ENCODE assay signal across 12 cellular contexts in the genomic region with DNA sequence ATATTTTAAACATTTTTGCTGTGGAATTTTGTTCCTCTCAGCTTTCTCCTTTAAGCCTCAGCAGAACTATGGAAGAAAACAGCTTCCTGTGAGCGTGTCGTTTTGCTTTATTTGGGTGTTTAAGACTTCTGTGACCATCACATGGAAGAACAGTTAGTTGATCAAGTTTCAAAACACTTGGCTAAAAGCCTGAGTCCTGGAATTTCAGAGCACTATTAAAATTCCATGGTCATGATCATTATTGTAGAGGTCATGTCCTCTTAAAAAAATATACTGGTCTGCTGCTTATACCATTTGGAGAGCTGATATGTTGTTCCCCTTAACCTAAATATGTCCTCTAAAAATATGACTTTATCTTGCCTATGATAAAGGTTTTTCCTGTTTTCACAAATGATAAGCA. TPM values are rescaled to one million over a fixed set of nuclear protein-coding genes. Genes with fewer than 3 reads are reported as not detected.
DNase-seq lines count a peak whose midpoint lies in the region; ATAC-seq and TF ChIP-seq lines count a peak whose summit lies in the region.
"Had no signal": no experiment of that assay in that cellular context is flagged by ENCODE, and none has a peak within 500 bp of the region (broad histone marks: within the 10 kb centered on the region; RNA-seq: fewer than 3 reads in every experiment).

No MANE protein-coding gene starts in this region.

- H3K27me3 Mint-ChIP-seq in activated CD8-positive, alpha-beta T cell treated with anti-CD3 and anti-CD28 coated beads, Interleukin-2, amount 10 ng/mL, durations not matched to agents 7 days and 5 days (ENCODE audit: low read depth), result no peaks in the 10 kb centered on the region
- H3K27me3 Mint-ChIP-seq: brain, IgD-negative memory B cell had no signal

- H3K9me3 ChIP-seq in RWPE2 (ENCODE audit: severe bottlenecking), result no peaks in the 10 kb centered on the region

- no peaks in the 10 kb centered on the region for H3K27me3 ChIP-seq in RWPE2 (ENCODE audit: insufficient read depth, poor library complexity, severe bottlenecking)
- H3K27me3 ChIP-seq: neural progenitor cell had no signal

- H3K27ac ChIP-seq in RWPE2 (ENCODE audit: poor library complexity, severe bottlenecking), result peak overlapping the region; percentile 33
- H3K27ac ChIP-seq: neural progenitor cell, SK-N-MC had no signal

- no peak overlapping the region for H3K27ac Mint-ChIP-seq in activated CD8-positive, alpha-beta T cell treated with anti-CD3 and anti-CD28 coated beads, Interleukin-2, amount 10 ng/mL, durations not matched to agents 7 days and 5 days
- H3K27ac Mint-ChIP-seq: brain, IgD-negative memory B cell, neural progenitor cell had no signal

- H3K4me1 Mint-ChIP-seq in activated CD8-positive, alpha-beta T cell treated with anti-CD3 and anti-CD28 coated beads, Interleukin-2, amount 10 ng/mL, durations not matched to agents 7 days and 5 days (ENCODE audit: low read depth), result peaks cover 4% of the 10 kb centered on the region
- H3K4me1 Mint-ChIP-seq: neural progenitor cell had no signal

- no peaks in the 10 kb centered on the region for H3K9me3 Mint-ChIP-seq in activated CD8-positive, alpha-beta T cell treated with anti-CD3 and anti-CD28 coated beads, Interleukin-2, amount 10 ng/mL, durations not matched to agents 7 days and 5 days (ENCODE audit: insufficient read depth)
- H3K9me3 Mint-ChIP-seq: brain, IgD-negative memory B cell, neural progenitor cell had no signal

- no peaks in the 10 kb centered on the region for H3K36me3 Mint-ChIP-seq in activated CD8-positive, alpha-beta T cell treated with anti-CD3 and anti-CD28 coated beads, Interleukin-2, amount 10 ng/mL, durations not matched to agents 7 days and 5 days (ENCODE audit: low read depth)
- H3K36me3 Mint-ChIP-seq: brain, neural progenitor cell had no signal

- H3K36me3 ChIP-seq in RWPE2 (ENCODE audit: low read depth), result no peaks in the 10 kb centered on the region
- H3K36me3 ChIP-seq: neural progenitor cell had no signal

- TF ChIP-seq CTCF in RWPE2 (IDR thresholded peaks at IDR 0.05; ENCODE audit: poor library complexity, severe bottlenecking), result no peak
- no peak for TF ChIP-seq CTCF in fibroblast of the aortic adventitia (IDR thresholded peaks at IDR 0.05; ENCODE audit: insufficient read depth, low read length)

- DNase-seq in GM04503 (ENCODE audit: low read depth) (peak; percentile 94), RWPE2 (ENCODE audit: low spot score) (no peak), fibroblast of the aortic adventitia (ENCODE audit: low read depth) (peak; percentile 95), skeletal muscle cell (ENCODE audit: low read depth) (peak; percentile 69), NCI-H2107 treated with DMSO at 0.1 percent for 48 hours (lab: John Stamatoyannopoulos, UW; ENCODE audit: unreplicated experiment) (no peak), NCI-H748 treated with DMSO at 0.1 percent for 48 hours (lab: John Stamatoyannopoulos, UW) (no peak)
- no peak for DNase-seq in activated CD8-positive, alpha-beta T cell treated with anti-CD3 and anti-CD28 coated beads, Interleukin-2, amount 10 ng/mL, durations not matched to agents 7 days and 5 days

- H3K4me3 ChIP-seq in RWPE2 (ENCODE audit: severe bottlenecking), result no peak overlapping the region
- no peak overlapping the region for H3K4me3 ChIP-seq in fibroblast of the aortic adventitia (ENCODE audit: low read depth, low read length)
- H3K4me3 ChIP-seq in skeletal muscle cell (ENCODE audit: low read depth, low read length), result no peak overlapping the region
- H3K4me3 ChIP-seq: neural progenitor cell, SK-N-MC had no signal

- peaks cover 16% of the 10 kb centered on the region for H3K4me1 ChIP-seq in RWPE2 (ENCODE audit: insufficient read depth, poor library complexity, severe bottlenecking)
- H3K4me1 ChIP-seq: neural progenitor cell had no signal

- CTCF ChIA-PET in activated CD8-positive, alpha-beta T cell treated with anti-CD3 and anti-CD28 coated beads, Interleukin-2, amount 10 ng/mL, durations not matched to agents 7 days and 5 days (lab: Charles Lee), result no interaction called here

- POLR2A ChIA-PET in activated CD8-positive, alpha-beta T cell treated with anti-CD3 and anti-CD28 coated beads, Interleukin-2, amount 10 ng/mL, durations not matched to agents 7 days and 5 days (lab: Charles Lee), result interaction anchor here (1.0 kb wide), 1 partner anchor 12 kb away, joined by 4 read pairs; a partner anchor contains a TSS

- no peak overlapping the region for H3K4me3 Mint-ChIP-seq in activated CD8-positive, alpha-beta T cell treated with anti-CD3 and anti-CD28 coated beads, Interleukin-2, amount 10 ng/mL, durations not matched to agents 7 days and 5 days
- H3K4me3 Mint-ChIP-seq: brain, IgD-negative memory B cell, neural progenitor cell had no signal

- ATAC-seq in RWPE2 (ENCODE audit: low read depth) (peak; percentile 91), GM21360 (IDR thresholded peaks at IDR 0.05; ENCODE audit: unreplicated experiment) (no peak)
- ATAC-seq in activated CD8-positive, alpha-beta T cell treated with anti-CD3 and anti-CD28 coated beads, Interleukin-2, amount 10 ng/mL, durations not matched to agents 7 days and 5 days, result no peak

RNA-seq across cellular contexts. Expression of a gene that starts 12.6 kb away (rescaled TPM):
- total RNA-seq in fibroblast of the aortic adventitia (ENCODE audit: low replicate concordance), result 20.4 and 29.7 TPM in 2 replicates
- 10 to 100 TPM; 39.1 to 44.6 TPM for total RNA-seq in activated CD8-positive, alpha-beta T cell treated with anti-CD3 and anti-CD28 coated beads, Interleukin-2, amount 10 ng/mL, durations not matched to agents 7 days and 5 days

Comparison
In these comparisons a context has a peak if more than half of its experiments do, and no peak if none do; other contexts are left out.
1. DNase-seq: peak in GM04503 (single experiment), fibroblast of the aortic adventitia (single experiment) and skeletal muscle cell (single experiment); none in RWPE2 (single experiment), NCI-H2107 treated with DMSO at 0.1 percent for 48 hours (single experiment), activated CD8-positive, alpha-beta T cell treated with anti-CD3 and anti-CD28 coated beads, Interleukin-2, amount 10 ng/mL, durations not matched to agents 7 days and 5 days (single experiment) and NCI-H748 treated with DMSO at 0.1 percent for 48 hours (single experiment).